15 cellular contexts compared by ENCODE assay signal in genomic region chr2:168515502-168515901, GRCh38. TPM values are rescaled to one million over a fixed set of nuclear protein-coding genes. Genes with fewer than 3 reads are reported as not detected.
DNase-seq lines count a peak whose midpoint lies in the region; FAIRE-seq and TF ChIP-seq lines count a peak whose summit lies in the region.
"Had no signal": no experiment of that assay in that cellular context is flagged by ENCODE, and none has a peak within 500 bp of the region (broad histone marks: within the 10 kb centered on the region; RNA-seq: fewer than 3 reads in every experiment).

No MANE protein-coding gene starts in this region.

- H3K9me3 ChIP-seq in mesodermal cell (ENCODE audit: control insufficient read depth, low read length), result no peaks in the 10 kb centered on the region
- H3K9me3 ChIP-seq: A549, upper lobe of left lung had no signal

- DNase-seq in A172 (ENCODE audit: low spot score), result peak; percentile 72
- peak; percentile 89 for DNase-seq in LHCN-M2 (ENCODE audit: low read depth)
- no peak for DNase-seq in epithelial cell of prostate (ENCODE audit: low read depth, low spot score)
- no peak for DNase-seq in immature natural killer cell
- no peak for DNase-seq in cortex of kidney (lab: John Stamatoyannopoulos, UW)
- DNase-seq in endothelial cell (ENCODE audit: low spot score), result no peak
- DNase-seq in frontal cortex (ENCODE audit: low spot score in 2 of 2), result no peak
- DNase-seq: activated CD4-positive, alpha-beta T cell treated with anti-CD3 and anti-CD28 coated beads for 1 hour; activated naive CD4-positive, alpha-beta T cell treated with anti-CD3 and anti-CD28 coated beads, Interleukin-2, amount 10 ng/mL, durations not matched to agents 7 days and 5 days; naive B cell; NCI-H2107; stimulated activated CD4-positive, alpha-beta T cell treated with anti-CD3 and anti-CD28 coated beads, Interleukin-1b, Interleukin-23, amount 100 ng/mL, for 48 hours; upper lobe of left lung had no signal

- no peak for TF ChIP-seq CTCF in endothelial cell (IDR thresholded peaks at IDR 0.05; ENCODE audit: unreplicated experiment)

- no peaks in the 10 kb centered on the region for H3K36me3 ChIP-seq in mesodermal cell (ENCODE audit: control insufficient read depth, insufficient read depth, low read length)
- H3K36me3 ChIP-seq: upper lobe of left lung had no signal

- H3K4me3 ChIP-seq in mesodermal cell (ENCODE audit: extremely low read depth, insufficient read depth, low read length, poor library complexity, severe bottlenecking), result no peak overlapping the region
- H3K4me3 ChIP-seq: A549, upper lobe of left lung had no signal

- no peak overlapping the region for H3K27ac Mint-ChIP-seq in immature natural killer cell
- H3K27ac Mint-ChIP-seq in endothelial cell (ENCODE audit: unreplicated experiment), result no peak overlapping the region
- H3K27ac Mint-ChIP-seq: activated naive CD4-positive, alpha-beta T cell treated with anti-CD3 and anti-CD28 coated beads, Interleukin-2, amount 10 ng/mL, durations not matched to agents 7 days and 5 days; naive B cell had no signal

- peaks cover 26% of the 10 kb centered on the region for H3K4me1 ChIP-seq in mesodermal cell (ENCODE audit: control insufficient read depth, insufficient read depth, low read length, poor library complexity, severe bottlenecking)

- H3K4me3 Mint-ChIP-seq in immature natural killer cell (no peak overlapping the region), endothelial cell (ENCODE audit: unreplicated experiment) (no peak overlapping the region)
- H3K4me3 Mint-ChIP-seq: activated naive CD4-positive, alpha-beta T cell treated with anti-CD3 and anti-CD28 coated beads, Interleukin-2, amount 10 ng/mL, durations not matched to agents 7 days and 5 days; naive B cell had no signal

- peak overlapping the region; percentile 22 for H3K27ac ChIP-seq in epithelial cell of prostate
- peak overlapping the region; percentile 39 for H3K27ac ChIP-seq in mesodermal cell (ENCODE audit: low read depth, low read length, severe bottlenecking)
- H3K27ac ChIP-seq: A549 had no signal

- H3K9me3 Mint-ChIP-seq in immature natural killer cell (no peaks in the 10 kb centered on the region), endothelial cell (ENCODE audit: unreplicated experiment) (no peaks in the 10 kb centered on the region)
- H3K9me3 Mint-ChIP-seq: activated naive CD4-positive, alpha-beta T cell treated with anti-CD3 and anti-CD28 coated beads, Interleukin-2, amount 10 ng/mL, durations not matched to agents 7 days and 5 days; naive B cell had no signal

- no peak for FAIRE-seq in frontal cortex (lab: Jason Lieb, UNC)
- FAIRE-seq: A549 had no signal

- H3K36me3 Mint-ChIP-seq in immature natural killer cell (peaks cover 0 to 20% (median 4%) of the 10 kb centered on the region in 3 donors), endothelial cell (ENCODE audit: low read depth, unreplicated experiment) (no peaks in the 10 kb centered on the region)
- H3K36me3 Mint-ChIP-seq: naive B cell had no signal

- WGBS in mesodermal cell (ENCODE audit: insufficient coverage in 2 of 2), 2 experiments, result 100% methylated on average over 1 of the region's 2 CpGs

- H3K27me3 Mint-ChIP-seq in immature natural killer cell (ENCODE audit: low read depth in 3 of 3) (peaks cover 0 to under 1% (median 0%) of the 10 kb centered on the region in 3 donors), endothelial cell (ENCODE audit: unreplicated experiment) (no peaks in the 10 kb centered on the region)
- H3K27me3 Mint-ChIP-seq: activated naive CD4-positive, alpha-beta T cell treated with anti-CD3 and anti-CD28 coated beads, Interleukin-2, amount 10 ng/mL, durations not matched to agents 7 days and 5 days; naive B cell had no signal

- peaks cover 14 to 35% of the 10 kb centered on the region in 2 donors for H3K4me1 Mint-ChIP-seq in immature natural killer cell
- peaks cover 48% of the 10 kb centered on the region for H3K4me1 Mint-ChIP-seq in endothelial cell (ENCODE audit: unreplicated experiment)

RNA-seq across cellular contexts. Expression of gene CERS6, which starts 59.4 kb away (rescaled TPM):
- 25.4 and 28.1 TPM in 2 replicates for total RNA-seq in A172 (2014; rRNA removed; shearing (Covaris generic))
- total RNA-seq in LHCN-M2 (2014; rRNA removed) (43.9 and 47.2 TPM in 2 replicates), endothelial cell (ENCODE audit: unreplicated experiment) (36.4 TPM), frontal cortex (137 TPM)
- polyA plus RNA-seq in LHCN-M2 (2012), result 5.2 TPM
- 23.7 TPM for polyA plus RNA-seq in mesodermal cell (2013, experiment 1 of 2)
- polyA plus RNA-seq in mesodermal cell (2013, experiment 2 of 2), result 24.6 TPM
- 1 to 10 TPM; 2.4 to 9.2 (median 5.6) TPM for polyA plus RNA-seq in immature natural killer cell

Comparison
In these comparisons a context has a peak if more than half of its experiments do, and no peak if none do; other contexts are left out.
1. DNase-seq: peak in A172 (single experiment) and LHCN-M2 (single experiment); none in epithelial cell of prostate (single experiment), immature natural killer cell (0 of 3), cortex of kidney (single experiment), endothelial cell (single experiment) and frontal cortex (0 of 2).